ENCODE assay signal across 16 cellular contexts in the genomic region with DNA sequence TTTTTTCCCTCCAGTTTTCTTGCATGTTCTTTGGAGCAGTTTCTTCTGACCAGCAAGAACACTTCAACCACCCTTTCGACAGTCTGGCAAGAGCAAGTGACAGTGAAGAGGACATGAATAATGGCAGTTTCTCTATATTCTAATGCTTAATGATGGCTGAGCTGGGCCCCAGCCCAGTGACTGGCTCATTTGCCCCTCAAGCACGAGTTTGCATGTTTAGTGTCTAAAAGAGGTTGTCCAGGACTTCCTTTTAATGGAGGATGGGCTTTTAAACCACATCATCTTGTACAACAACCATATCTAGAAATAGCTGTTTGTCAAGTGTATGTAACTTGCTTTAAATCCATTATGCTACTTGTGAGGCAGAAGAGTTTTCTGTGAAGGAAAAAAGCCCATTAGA.
"Had no signal": no experiment of that assay in that cellular context is flagged by ENCODE, and none has a peak within 500 bp of the region (broad histone marks: within the 10 kb centered on the region; RNA-seq: fewer than 3 reads in every experiment).

No MANE protein-coding gene starts in this region.

- H3K4me3 Mint-ChIP-seq: activated CD4-positive, alpha-beta T cell treated with anti-CD3 and anti-CD28 coated beads for 36 hours; activated CD8-positive, alpha-beta T cell treated with anti-CD3 and anti-CD28 coated beads, Interleukin-2, amount 10 ng/mL, durations not matched to agents 7 days and 5 days; nephron progenitor cell; type B pancreatic cell had no signal

- DNase-seq: activated CD4-positive, alpha-beta T cell treated with anti-CD3 and anti-CD28 coated beads for 36 hours; activated CD8-positive, alpha-beta memory T cell treated with anti-CD3 and anti-CD28 coated beads, Interleukin-2, amount 50 U/mL, for 48 hours; activated CD8-positive, alpha-beta T cell treated with anti-CD3 and anti-CD28 coated beads, Interleukin-2, amount 10 ng/mL, durations not matched to agents 7 days and 5 days; activated naive CD4-positive, alpha-beta T cell; central memory CD4-positive, alpha-beta T cell; effector CD4-positive, alpha-beta T cell; islet precursor cell; left lung; mesendoderm; nephron progenitor cell; psoas muscle; stimulated activated CD4-positive, alpha-beta T cell treated with anti-CD3 and anti-CD28 coated beads, Interleukin-2, amount 100 ng/mL, for 24 hours; stimulated activated naive CD4-positive, alpha-beta T cell treated with Interleukin-2 at 50 U/mL for 16 hours; T-helper 9 cell had no signal

- H3K9me3 Mint-ChIP-seq: nephron progenitor cell, type B pancreatic cell had no signal

- ATAC-seq: activated CD4-positive, alpha-beta T cell treated with anti-CD3 and anti-CD28 coated beads for 36 hours; activated CD8-positive, alpha-beta T cell treated with anti-CD3 and anti-CD28 coated beads, Interleukin-2, amount 10 ng/mL, durations not matched to agents 7 days and 5 days; left lung; psoas muscle; sciatic nerve had no signal

- H3K27me3 Mint-ChIP-seq: activated CD4-positive, alpha-beta T cell treated with anti-CD3 and anti-CD28 coated beads for 36 hours; type B pancreatic cell had no signal

- H3K27ac Mint-ChIP-seq: activated CD4-positive, alpha-beta T cell treated with anti-CD3 and anti-CD28 coated beads for 36 hours; activated CD8-positive, alpha-beta T cell treated with anti-CD3 and anti-CD28 coated beads, Interleukin-2, amount 10 ng/mL, durations not matched to agents 7 days and 5 days; nephron progenitor cell; type B pancreatic cell had no signal

- H3K4me1 Mint-ChIP-seq: nephron progenitor cell had no signal
